ENCODE assay signal across 17 cellular contexts in the genomic region with DNA sequence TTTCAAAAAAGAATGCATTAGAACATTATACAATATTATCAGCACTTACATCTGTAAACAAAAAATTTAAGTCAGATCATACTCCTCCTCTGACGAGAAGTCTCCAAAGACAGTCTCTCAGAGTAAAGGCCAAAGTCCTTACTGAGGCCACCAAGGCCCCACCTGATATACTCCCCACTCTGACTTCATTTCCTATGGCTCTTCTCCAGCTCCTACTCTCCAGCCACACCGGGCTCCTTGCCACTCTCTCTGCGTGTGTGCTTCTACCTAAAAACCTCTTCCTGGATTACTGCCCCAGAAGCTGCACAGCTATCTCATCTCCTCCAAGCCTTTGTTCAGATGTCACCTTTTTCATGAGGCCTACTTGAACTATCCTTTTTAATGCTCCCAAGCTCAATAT. TPM values are rescaled to one million over a fixed set of nuclear protein-coding genes. Genes with fewer than 3 reads are reported as not detected.
A peak's percentile ranks its signal among the peaks of the same experiment; 100 is the strongest.
DNase-seq lines count a peak whose midpoint lies in the region; ATAC-seq and TF ChIP-seq lines count a peak whose summit lies in the region.
"Had no signal": no experiment of that assay in that cellular context is flagged by ENCODE, and none has a peak within 500 bp of the region (broad histone marks: within the 10 kb centered on the region; RNA-seq: fewer than 3 reads in every experiment).

No MANE protein-coding gene starts in this region.

- peak; percentile 66 to 88 (median 82) for ATAC-seq in heart left ventricle
- ATAC-seq: activated T-cell treated with anti-CD3 and anti-CD28 coated beads, Interleukin-2, amount 50 U/mL, for 72 hours had no signal

- intact Hi-C loops in activated T-helper 2 cell treated with anti-CD3 and anti-CD28 coated beads, Interferon-gamma antibody, Interleukin-2, Interleukin-4, amounts not matched to agents 10 μg/mL and 5 μg/mL and 100 μg/mL, durations not matched to agents 14 hours and 24 hours and 36 hours (cut with micrococcal nuclease) = no loop called here
- intact Hi-C loops in heart left ventricle (cut with DNase I) = loop anchor here in 1 of 10 donors (10.0 kb wide), 1 partner anchor 218 kb away; no protein-coding TSS in a partner anchor
- intact Hi-C loops in prostate gland (cut with DNase I) = loop anchor here (10.0 kb wide), 1 partner anchor 118 kb away; no protein-coding TSS in a partner anchor

- WGBS in heart left ventricle, 4 donors = 15 to 17% (median 16%) methylated on average over 3 of the region's 3 CpGs
- WGBS in prostate gland = 38% methylated on average over 3 of the region's 3 CpGs

- peak overlapping the region; percentile 8 for H3K27ac Mint-ChIP-seq in activated T-helper 2 cell treated with anti-CD3 and anti-CD28 coated beads, Interferon-gamma antibody, Interleukin-2, Interleukin-4, amounts not matched to agents 10 μg/mL and 5 μg/mL and 100 μg/mL, durations not matched to agents 14 hours and 24 hours and 36 hours
- peak overlapping the region; percentile 62 for H3K27ac Mint-ChIP-seq in nephron progenitor cell
- H3K27ac Mint-ChIP-seq: HFFc6 had no signal

- H3K9me3 ChIP-seq in heart left ventricle (no peaks in the 10 kb centered on the region), prostate gland (no peaks in the 10 kb centered on the region), Peyer's patch (no peaks in the 10 kb centered on the region)
- H3K9me3 ChIP-seq: thoracic aorta had no signal

- no peaks in the 10 kb centered on the region for H3K27me3 Mint-ChIP-seq in activated T-helper 2 cell treated with anti-CD3 and anti-CD28 coated beads, Interferon-gamma antibody, Interleukin-2, Interleukin-4, amounts not matched to agents 10 μg/mL and 5 μg/mL and 100 μg/mL, durations not matched to agents 14 hours and 24 hours and 36 hours (ENCODE audit: low read depth)
- H3K27me3 Mint-ChIP-seq in nephron progenitor cell (ENCODE audit: low read depth, poor library complexity) = no peaks in the 10 kb centered on the region

- H3K4me1 Mint-ChIP-seq in activated T-helper 2 cell treated with anti-CD3 and anti-CD28 coated beads, Interferon-gamma antibody, Interleukin-2, Interleukin-4, amounts not matched to agents 10 μg/mL and 5 μg/mL and 100 μg/mL, durations not matched to agents 14 hours and 24 hours and 36 hours (ENCODE audit: low read depth) = peaks cover 26% of the 10 kb centered on the region
- H3K4me1 Mint-ChIP-seq in nephron progenitor cell = peaks cover 22% of the 10 kb centered on the region

- H3K4me3 Mint-ChIP-seq in activated T-helper 2 cell treated with anti-CD3 and anti-CD28 coated beads, Interferon-gamma antibody, Interleukin-2, Interleukin-4, amounts not matched to agents 10 μg/mL and 5 μg/mL and 100 μg/mL, durations not matched to agents 14 hours and 24 hours and 36 hours (ENCODE audit: low read depth) = no peak overlapping the region
- H3K4me3 Mint-ChIP-seq in nephron progenitor cell = no peak overlapping the region
- H3K4me3 Mint-ChIP-seq: activated T-cell treated with anti-CD3 and anti-CD28 coated beads, Interleukin-2, amount 50 U/mL, for 72 hours; HFFc6 had no signal

- TF ChIP-seq CTCF in heart left ventricle (IDR thresholded peaks at IDR 0.05) (no peak), nephron progenitor cell (IDR thresholded peaks at IDR 0.05) (no peak), prostate gland (IDR thresholded peaks at IDR 0.05) (no peak), Peyer's patch (IDR thresholded peaks at IDR 0.05) (no peak)

- H3K27me3 ChIP-seq in heart left ventricle (no peaks in the 10 kb centered on the region), prostate gland (replicated peaks; ENCODE audit: insufficient read depth) (no peaks in the 10 kb centered on the region), Peyer's patch (no peaks in the 10 kb centered on the region)

- H3K27ac ChIP-seq in heart left ventricle = peak overlapping the region in 9 of 12 donors; percentile 11 to 56 (median 43)
- H3K27ac ChIP-seq in prostate gland = no peak overlapping the region
- H3K27ac ChIP-seq in Peyer's patch = peak overlapping the region in 1 of 4 donors; percentile 4
- H3K27ac ChIP-seq: C4-2B, parathyroid adenoma, thoracic aorta had no signal

- peaks cover 2 to 53% (median 40%) of the 10 kb centered on the region in 12 donors for H3K4me1 ChIP-seq in heart left ventricle
- peaks cover 2% of the 10 kb centered on the region for H3K4me1 ChIP-seq in prostate gland (replicated peaks)
- peaks cover 0 to 23% (median 3%) of the 10 kb centered on the region in 4 donors for H3K4me1 ChIP-seq in Peyer's patch

- in situ Hi-C loops in KBM-7 (cut with MboI; ENCODE audit: low pct_unique_long_range_greater_than_20kb, low sequenced_read_pairs) = no loop called here

- no peak overlapping the region for H3K4me3 ChIP-seq in heart left ventricle
- no peak overlapping the region for H3K4me3 ChIP-seq in prostate gland
- no peak overlapping the region for H3K4me3 ChIP-seq in Peyer's patch
- H3K4me3 ChIP-seq: thoracic aorta had no signal

- H3K36me3 ChIP-seq in heart left ventricle (peaks cover 0 to 72% (median 55%) of the 10 kb centered on the region in 9 donors), prostate gland (peaks cover 0 to 7% of the 10 kb centered on the region in 2 donors), Peyer's patch (peaks cover 0 to 43% (median 0%) of the 10 kb centered on the region in 3 donors)

- H3K9me3 Mint-ChIP-seq in activated T-helper 2 cell treated with anti-CD3 and anti-CD28 coated beads, Interferon-gamma antibody, Interleukin-2, Interleukin-4, amounts not matched to agents 10 μg/mL and 5 μg/mL and 100 μg/mL, durations not matched to agents 14 hours and 24 hours and 36 hours = no peaks in the 10 kb centered on the region
- no peaks in the 10 kb centered on the region for H3K9me3 Mint-ChIP-seq in nephron progenitor cell
- H3K9me3 Mint-ChIP-seq: activated T-cell treated with anti-CD3 and anti-CD28 coated beads, Interleukin-2, amount 50 U/mL, for 72 hours; HFFc6 had no signal

- TF ChIP-seq POLR2A in heart left ventricle (IDR thresholded peaks at IDR 0.05) = no peak
- no peak for TF ChIP-seq POLR2A in prostate gland (IDR thresholded peaks at IDR 0.05)
- no peak for TF ChIP-seq POLR2A in Peyer's patch (IDR thresholded peaks at IDR 0.05)

- DNase-seq in KBM-7 = peak; percentile 32
- no peak for DNase-seq in activated T-helper 2 cell treated with anti-CD3 and anti-CD28 coated beads, Interferon-gamma antibody, Interleukin-2, Interleukin-4, amounts not matched to agents 10 μg/mL and 5 μg/mL and 100 μg/mL, durations not matched to agents 14 hours and 24 hours and 36 hours (ENCODE audit: low spot score)
- peak in 4 of 5 donors; percentile 30 to 58 (median 49) for DNase-seq in heart left ventricle
- DNase-seq in nephron progenitor cell = no peak
- no peak for DNase-seq in cortex of kidney (lab: John Stamatoyannopoulos, UW)
- DNase-seq in NCI-H2171 (lab: John Stamatoyannopoulos, UW) = no peak
- no peak for DNase-seq in prostate gland (ENCODE audit: low spot score)
- no peak for DNase-seq in Peyer's patch
- DNase-seq: activated T-cell treated with anti-CD3 and anti-CD28 coated beads, Interleukin-2, amount 50 U/mL, for 72 hours; aorta; foreskin melanocyte; HFFc6; NCI-H1930; NCI-H82 had no signal

- H3K36me3 Mint-ChIP-seq in activated T-helper 2 cell treated with anti-CD3 and anti-CD28 coated beads, Interferon-gamma antibody, Interleukin-2, Interleukin-4, amounts not matched to agents 10 μg/mL and 5 μg/mL and 100 μg/mL, durations not matched to agents 14 hours and 24 hours and 36 hours (ENCODE audit: low read depth) = peaks cover 52% of the 10 kb centered on the region
- H3K36me3 Mint-ChIP-seq in nephron progenitor cell (ENCODE audit: low read depth) = peaks cover 64% of the 10 kb centered on the region

RNA-seq across cellular contexts. Expression of a gene that starts 5.0 kb away (rescaled TPM):
- total RNA-seq in activated T-helper 2 cell treated with anti-CD3 and anti-CD28 coated beads, Interferon-gamma antibody, Interleukin-2, Interleukin-4, amounts not matched to agents 10 μg/mL and 5 μg/mL and 100 μg/mL, durations not matched to agents 14 hours and 24 hours and 36 hours = 44.0 and 44.3 TPM in 2 replicates
- 10 to 100 TPM; 13.2 to 23.7 (median 16.9) TPM for total RNA-seq in heart left ventricle
- polyA plus RNA-seq in heart left ventricle = 10 to 100 TPM in 1 of 2 donors, 1 to 10 TPM in 1; 5.8 to 10.8 TPM
- total RNA-seq in prostate gland = 10 to 100 TPM; 13.0 to 33.0 TPM
- total RNA-seq in Peyer's patch = 10 to 100 TPM; 14.0 to 31.4 (median 20.5) TPM

Comparison
In these comparisons a context has a peak if more than half of its experiments do, and no peak if none do; other contexts are left out.
1. DNase-seq: peak in KBM-7 (single experiment) and heart left ventricle (4 of 5); none in activated T-helper 2 cell treated with anti-CD3 and anti-CD28 coated beads, Interferon-gamma antibody, Interleukin-2, Interleukin-4, amounts not matched to agents 10 μg/mL and 5 μg/mL and 100 μg/mL, durations not matched to agents 14 hours and 24 hours and 36 hours (single experiment), nephron progenitor cell (single experiment), cortex of kidney (single experiment), NCI-H2171 (single experiment), prostate gland (single experiment) and Peyer's patch (0 of 3).
2. H3K27ac ChIP-seq: peak in heart left ventricle (9 of 12); none in prostate gland (0 of 2).